ENCODE assay signal across 36 cellular contexts in the genomic region with DNA sequence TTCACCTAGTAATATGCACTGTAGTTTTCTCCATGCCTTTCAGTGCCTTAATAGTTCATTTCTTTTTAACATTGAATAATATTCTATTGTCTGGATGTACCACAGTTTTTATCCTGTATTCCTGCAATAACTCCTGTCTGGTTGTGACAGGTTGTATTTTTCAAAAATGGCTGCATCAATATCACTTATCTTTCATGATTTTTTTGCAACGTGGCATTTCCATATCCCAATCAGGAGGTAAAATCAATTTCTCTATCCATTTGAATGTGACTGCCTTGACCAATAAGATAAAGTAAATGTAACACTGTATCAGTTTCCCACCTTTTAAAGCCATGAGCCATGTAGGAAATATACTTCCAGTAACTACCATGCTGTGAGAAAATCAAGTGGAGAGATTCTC. TPM values are rescaled to one million over a fixed set of nuclear protein-coding genes. Genes with fewer than 3 reads are reported as not detected.
DNase-seq lines count a peak whose midpoint lies in the region; ATAC-seq, FAIRE-seq and TF ChIP-seq lines count a peak whose summit lies in the region.
"Had no signal": no experiment of that assay in that cellular context is flagged by ENCODE, and none has a peak within 500 bp of the region (broad histone marks: within the 10 kb centered on the region; RNA-seq: fewer than 3 reads in every experiment).

No MANE protein-coding gene starts in this region.

- H3K79me2 ChIP-seq in HepG2 (ENCODE audit: insufficient read depth, low read length) (no peaks in the 10 kb centered on the region), osteoblast (ENCODE audit: insufficient read depth, low read length) (no peaks in the 10 kb centered on the region)

- H3K4me1 ChIP-seq in HepG2 (ENCODE audit: insufficient read depth, low read length) (no peaks in the 10 kb centered on the region), right lobe of liver (no peaks in the 10 kb centered on the region), A549 (no peaks in the 10 kb centered on the region), osteoblast (ENCODE audit: insufficient read depth, low read length) (no peaks in the 10 kb centered on the region)
- H3K4me1 ChIP-seq: BE2C; BLaER1; BLaER1 treated with 17β-estradiol and CSF1 and Interleukin-3, amounts not matched to agents 10 nM and 100 nM; Caco-2 had no signal

- in situ Hi-C loops in HepG2 (cut with HindIII; ENCODE audit: extremely low pct_ligation_motif_present, low pct_unique_long_range_greater_than_20kb): no loop called here

- H3K4me2 ChIP-seq in HepG2 (ENCODE audit: low read depth, low read length) (no peak overlapping the region), A549 (no peak overlapping the region), osteoblast (ENCODE audit: insufficient read depth, low read length) (no peak overlapping the region)
- H3K4me2 ChIP-seq: BLaER1; BLaER1 treated with 17β-estradiol and CSF1 and Interleukin-3, amounts not matched to agents 10 nM and 100 nM had no signal

- FAIRE-seq in HepG2 (lab: Jason Lieb, UNC) (no peak), A549 (lab: Jason Lieb, UNC) (no peak), GM12891 (lab: Jason Lieb, UNC) (no peak)
- FAIRE-seq: A204.1, D721Med had no signal

- no TSS peak for BruUV-seq in HepG2 (replicated peaks; lab: Mats Ljungman, UMichigan)

- WGBS in HepG2 (ENCODE audit: low lambda C conversion rate): 3% methylated on average over 1 of the region's 1 CpG
- 12% methylated on average over 1 of the region's 1 CpG for WGBS in right lobe of liver (ENCODE audit: insufficient coverage, low coverage, low lambda C conversion rate, missing lambda C conversion rate)
- 0% methylated on average over 1 of the region's 1 CpG for WGBS in A549 (ENCODE audit: missing lambda C conversion rate)

- no peak for TF ChIP-seq POLR2A in HepG2 (IDR thresholded peaks at IDR 0.05; ENCODE audit: insufficient read depth in 1 of 2, low read depth in 2 of 2, low read length in 2 of 2)
- no peak for TF ChIP-seq POLR2A in right lobe of liver (IDR thresholded peaks at IDR 0.05)
- no peak for TF ChIP-seq POLR2A in A549 (IDR thresholded peaks at IDR 0.05; ENCODE audit: low read length)
- no peak for TF ChIP-seq POLR2A in GM12891 (IDR thresholded peaks at IDR 0.05; ENCODE audit: low read depth, low read length)

- H3K36me3 ChIP-seq in HepG2 (replicated peaks in 1 of 2; ENCODE audit: control insufficient read depth in 1 of 2, insufficient read depth in 2 of 2, low read length in 2 of 2) (no peaks in the 10 kb centered on the region), right lobe of liver (no peaks in the 10 kb centered on the region), osteoblast (ENCODE audit: insufficient read depth, low read length) (no peaks in the 10 kb centered on the region)
- H3K36me3 ChIP-seq: BE2C; BLaER1; BLaER1 treated with 17β-estradiol and CSF1 and Interleukin-3, amounts not matched to agents 10 nM and 100 nM had no signal

- H3K27ac ChIP-seq in HepG2 (ENCODE audit: extremely low read length, insufficient read depth, low read length) (no peak overlapping the region), right lobe of liver (no peak overlapping the region), A549 (no peak overlapping the region), osteoblast (ENCODE audit: low read depth, low read length) (no peak overlapping the region)
- H3K27ac ChIP-seq: 22Rv1; BLaER1; BLaER1 treated with 17β-estradiol and CSF1 and Interleukin-3, amounts not matched to agents 10 nM and 100 nM; C4-2B had no signal

- H2AFZ ChIP-seq in HepG2 (ENCODE audit: low read length): no peak overlapping the region
- H2AFZ ChIP-seq in osteoblast (ENCODE audit: low read length): peak overlapping the region; percentile 28

- CTCF ChIA-PET in HepG2 (lab: Yijun Ruan, JAX; ENCODE audit: low intra/inter-chr PET ratio, low total read pairs): no interaction called here
- CTCF ChIA-PET in A549 (lab: Yijun Ruan, JAX): no interaction called here

- DNase-seq in HepG2 (ENCODE audit: low spot score) (no peak), right lobe of liver (no peak), A549 (ENCODE audit: low read depth in 1 of 2, low spot score in 1 of 2) (no peak), osteoblast (ENCODE audit: insufficient read length, low spot score, missing footprints) (no peak), GM12891 (ENCODE audit: insufficient read length, low spot score) (no peak)
- DNase-seq: 8988T; ACHN; AML-193; BE2C; C1 segment of cervical spinal cord; Caco-2; Calu3; CD4-positive, alpha-beta memory T cell; CD4-positive, alpha-beta T cell; CD4-positive, CD25-positive, alpha-beta regulatory T cell; CD8-positive, alpha-beta memory T cell; CD8-positive, alpha-beta T cell; COR-L47; DMS 273 treated with DMSO at 0.1 percent for 48 hours; DMS153; DMS53; DMS79; DMS79 treated with DMSO at 0.1 percent for 48 hours; DND-41; EL had no signal

- H4K20me1 ChIP-seq in HepG2 (ENCODE audit: insufficient read depth, low read length) (no peaks in the 10 kb centered on the region), osteoblast (ENCODE audit: insufficient read depth, low read length) (no peaks in the 10 kb centered on the region)
- H4K20me1 ChIP-seq: BLaER1; BLaER1 treated with 17β-estradiol and CSF1 and Interleukin-3, amounts not matched to agents 10 nM and 100 nM had no signal

- no peak overlapping the region for H3K9ac ChIP-seq in HepG2 (ENCODE audit: insufficient read depth, low read depth, low read length)
- H3K9ac ChIP-seq: BLaER1; BLaER1 treated with 17β-estradiol and CSF1 and Interleukin-3, amounts not matched to agents 10 nM and 100 nM had no signal

- TF ChIP-seq RAD21 in HepG2 (CRISPR knock-in tag; IDR thresholded peaks at IDR 0.05): no peak
- TF ChIP-seq RAD21 in A549 (conservative IDR thresholded peaks at IDR 0.05 in 1 of 2, IDR thresholded peaks at IDR 0.05 in 1 of 2): no peak

- H3K4me3 ChIP-seq in HepG2 (replicated peaks in 1 of 3; ENCODE audit: insufficient read depth in 1 of 3, low read depth in 2 of 3, low read length in 3 of 3): no peak overlapping the region
- H3K4me3 ChIP-seq in right lobe of liver: no peak overlapping the region
- no peak overlapping the region for H3K4me3 ChIP-seq in A549
- H3K4me3 ChIP-seq in osteoblast (ENCODE audit: insufficient read depth, low read length): no peak overlapping the region
- H3K4me3 ChIP-seq: BLaER1; BLaER1 treated with 17β-estradiol and CSF1 and Interleukin-3, amounts not matched to agents 10 nM and 100 nM had no signal

- no peak for TF ChIP-seq EP300 in HepG2 (IDR thresholded peaks at IDR 0.05; ENCODE audit: low read depth in 2 of 2, low read length in 2 of 2)
- TF ChIP-seq EP300 in HepG2 (CRISPR knock-in tag; IDR thresholded peaks at IDR 0.05; ENCODE audit: borderline replicate concordance): no peak
- TF ChIP-seq EP300 in A549 (IDR thresholded peaks at IDR 0.05): no peak

- intact Hi-C loops in HepG2 (cut with micrococcal nuclease; ENCODE audit: unreplicated experiment): no loop called here
- intact Hi-C loops in right lobe of liver (cut with DNase I): no loop called here

- ATAC-seq in HepG2 (no peak), right lobe of liver (no peak), A549 (no peak), HG02623 (IDR thresholded peaks at IDR 0.05; ENCODE audit: unreplicated experiment) (no peak)
- ATAC-seq: CD8-positive, alpha-beta T cell had no signal

- POLR2A ChIA-PET in HepG2 (lab: Yijun Ruan, JAX): no interaction called here
- POLR2A ChIA-PET in A549 (lab: Yijun Ruan, JAX): no interaction called here

- no peak for TF ChIP-seq CTCF in HepG2 (CRISPR knock-in tag; IDR thresholded peaks at IDR 0.05)
- no peak for TF ChIP-seq CTCF in right lobe of liver (IDR thresholded peaks at IDR 0.05)
- no peak for TF ChIP-seq CTCF in A549 (IDR thresholded peaks at IDR 0.05)
- no peak for TF ChIP-seq CTCF in osteoblast (IDR thresholded peaks at IDR 0.05; ENCODE audit: extremely low read depth, low read depth, low read length)

- H3K27me3 ChIP-seq in HepG2 (ENCODE audit: control insufficient read depth in 1 of 2, insufficient read depth in 2 of 2, low read length in 2 of 2) (no peaks in the 10 kb centered on the region), right lobe of liver (no peaks in the 10 kb centered on the region), osteoblast (ENCODE audit: insufficient read depth, low read length) (no peaks in the 10 kb centered on the region)
- H3K27me3 ChIP-seq: BE2C; BLaER1; BLaER1 treated with 17β-estradiol and CSF1 and Interleukin-3, amounts not matched to agents 10 nM and 100 nM had no signal

- H3K9me3 ChIP-seq in HepG2 (ENCODE audit: low read length) (no peaks in the 10 kb centered on the region), right lobe of liver (no peaks in the 10 kb centered on the region), A549 (no peaks in the 10 kb centered on the region), osteoblast (ENCODE audit: low read depth, low read length) (no peaks in the 10 kb centered on the region)
- H3K9me3 ChIP-seq: BE2C, Caco-2 had no signal

RNA-seq across cellular contexts. Expression of gene EPHA3, which starts 27.5 kb away (rescaled TPM):
- not detected in 2 replicates for total RNA-seq in HepG2 (2016; rRNA removed; fragmentation: Illumina TruSeq; extraction: Trizol)
- not detected in 2 replicates for total RNA-seq in HepG2 (2016; cell fraction: cytosol; rRNA removed; fragmentation: Illumina TruSeq; extraction: Trizol; ENCODE audit: low read depth)
- not detected in 2 replicates for total RNA-seq in HepG2 (2016; cell fraction: insoluble cytoplasmic fraction; rRNA removed; fragmentation: Illumina TruSeq; extraction: Trizol)
- total RNA-seq in HepG2 (2016; cell fraction: membrane; rRNA removed; fragmentation: Illumina TruSeq; extraction: Trizol): not detected in 2 replicates
- total RNA-seq in HepG2 (2016; cell fraction: nucleus; rRNA removed; fragmentation: Illumina TruSeq; extraction: Trizol): not detected in 2 replicates
- polyA plus RNA-seq in HepG2 (2011; rRNA removed): 0.01 TPM in 1 of 2 replicates, not detected in the other
- polyA plus RNA-seq in HepG2 (2011; cell fraction: cytosol; rRNA removed): 0.01 and 0.03 TPM in 2 replicates
- not detected in 2 replicates for polyA plus RNA-seq in HepG2 (2011; cell fraction: nucleus; rRNA removed)
- polyA plus RNA-seq in HepG2 (2012): 0.03 and 0.07 TPM in 2 replicates
- polyA plus RNA-seq in HepG2 (2016; cell fraction: cytosol; fragmentation: Illumina TruSeq; extraction: Trizol; ENCODE audit: low read depth): not detected in 2 replicates
- not detected in 2 replicates for polyA plus RNA-seq in HepG2 (2016; cell fraction: insoluble cytoplasmic fraction; fragmentation: Illumina TruSeq; extraction: Trizol; ENCODE audit: low read depth)
- polyA plus RNA-seq in HepG2 (2016; cell fraction: membrane; fragmentation: Illumina TruSeq; extraction: Trizol; ENCODE audit: low read depth): not detected in 2 replicates
- polyA plus RNA-seq in HepG2 (2016; cell fraction: nucleus; fragmentation: Illumina TruSeq; extraction: Trizol; ENCODE audit: insufficient read depth, low read depth): not detected in 2 replicates
- not detected in 2 replicates for polyA minus RNA-seq in HepG2 (2011; rRNA and poly(A)+ RNA removed; ENCODE audit: low replicate concordance)
- not detected in 2 replicates for polyA minus RNA-seq in HepG2 (2011; cell fraction: cytosol; rRNA and poly(A)+ RNA removed)
- polyA minus RNA-seq in HepG2 (2011; cell fraction: nucleus; rRNA and poly(A)+ RNA removed): not detected in 2 replicates
- total RNA-seq in right lobe of liver: 1 to 10 TPM in 5 of 6 experiments, under 1 TPM in 1; 0.95 to 2.9 (median 1.5) TPM
- polyA plus RNA-seq in A549 (2011; rRNA removed): not detected in 2 replicates
- not detected in 2 replicates for polyA plus RNA-seq in A549 (2012; cell fraction: cytosol; rRNA removed)
- not detected in 2 replicates for polyA plus RNA-seq in A549 (2012; cell fraction: nucleus; rRNA removed)
- not detected in 3 replicates for polyA plus RNA-seq in A549 (2017; fragmentation: RNase III; extraction: RNeasy Plus Mini Kit Qiagen cat#74134 plus additional on column Dnase treatment)
- polyA minus RNA-seq in A549 (2011; rRNA and poly(A)+ RNA removed): not detected in 2 replicates
- total RNA-seq in osteoblast: 10.9 and 12.7 TPM in 2 replicates
- not detected for polyA plus RNA-seq in GM12891 (2012; ENCODE audit: low read depth, missing spikeins)
- total RNA-seq: A172; B cell; Caco-2; CD4-positive, alpha-beta memory T cell; CD4-positive, alpha-beta T cell; CD4-positive, CD25-positive, alpha-beta regulatory T cell; CD8-positive, alpha-beta memory T cell; CD8-positive, alpha-beta T cell; Daoy had no signal
- polyA plus RNA-seq: CD14-positive monocyte; CD4-positive, alpha-beta memory T cell; CD4-positive, CD25-positive, alpha-beta regulatory T cell; CD8-positive, alpha-beta memory T cell had no signal

Comparison
In these comparisons a context has a peak if more than half of its experiments do, and no peak if none do; other contexts are left out.
1. Of the 38 proteins assayed by ChIP-seq in both HepG2 and A549: peak only in HepG2: none; only in A549: none; in both: MAFK; in neither: 37.